Comparison of ENCODE assay signal across 8 cellular contexts in the genomic region with DNA sequence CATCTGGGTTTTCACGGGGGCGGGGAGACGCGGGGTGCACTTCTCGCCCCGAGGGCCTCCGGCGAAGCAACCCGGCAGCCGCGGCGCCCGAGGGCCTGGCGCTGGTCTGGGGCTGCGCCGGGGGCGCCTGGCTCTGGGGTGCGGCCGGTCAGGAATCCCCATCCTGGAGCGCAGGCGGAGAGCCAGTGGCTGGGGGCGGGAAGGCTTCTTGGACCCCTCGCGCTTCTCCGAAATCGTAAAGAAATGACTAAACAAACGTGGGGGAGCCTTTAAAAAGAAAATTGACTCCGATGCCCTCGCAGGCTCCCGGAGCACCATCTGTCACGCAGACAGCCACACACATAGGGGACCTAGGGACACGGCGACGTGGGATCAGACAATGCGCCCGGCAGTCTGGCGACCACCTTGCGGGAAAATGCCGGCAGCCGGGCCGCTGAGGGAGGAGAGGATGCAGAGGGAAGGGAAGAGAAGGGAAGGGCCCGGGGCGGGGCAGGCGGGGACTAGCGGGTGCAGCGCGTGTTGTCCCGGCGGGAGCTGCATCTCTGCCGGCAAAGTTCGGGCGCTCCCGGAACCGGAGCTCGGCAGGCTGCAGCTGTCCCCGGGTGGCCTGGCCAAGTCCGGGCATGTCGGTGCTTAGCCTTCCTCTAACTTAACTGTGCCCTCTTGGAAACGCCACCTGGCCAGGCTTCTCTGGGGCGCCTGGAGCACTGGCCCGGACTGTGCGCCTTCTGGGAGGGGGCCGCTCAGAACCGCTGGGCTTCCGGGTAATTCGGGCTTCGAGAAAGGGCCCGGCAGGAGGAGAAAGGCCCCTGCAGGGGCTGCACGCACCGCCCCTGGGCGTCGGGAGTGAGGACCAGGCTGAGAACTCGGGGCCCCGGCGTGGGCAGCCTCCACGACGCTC. TPM values are rescaled to one million over a fixed set of nuclear protein-coding genes. Genes with fewer than 3 reads are reported as not detected.
DNase-seq lines count a peak whose midpoint lies in the region; ATAC-seq and TF ChIP-seq lines count a peak whose summit lies in the region.

No MANE protein-coding gene starts in this region.

- TF ChIP-seq POLR2A in spleen (IDR thresholded peaks at IDR 0.05) = no peak

- peaks cover 71% of the 10 kb centered on the region for H3K27me3 ChIP-seq in CD4-positive, alpha-beta T cell (ENCODE audit: control insufficient read depth, insufficient read depth, low read length)
- H3K27me3 ChIP-seq in HUES48 (ENCODE audit: control insufficient read depth, insufficient read depth, low read length) (peaks cover 68% of the 10 kb centered on the region), spleen (replicated peaks in 1 of 7) (peaks cover 10 to 97% (median 64%) of the 10 kb centered on the region in 7 donors)

- peak overlapping the region; percentile 31 for H3K4me3 Mint-ChIP-seq in CD4-positive, alpha-beta T cell
- peak overlapping the region in 3 of 5 donors; percentile 14 to 52 (median 27) for H3K4me3 Mint-ChIP-seq in immature natural killer cell

- H3K36me3 ChIP-seq in HUES48 (ENCODE audit: control insufficient read depth, insufficient read depth, low read length) (no peaks in the 10 kb centered on the region), spleen (no peaks in the 10 kb centered on the region)

- no peak for TF ChIP-seq CTCF in CD4-positive, alpha-beta T cell (IDR thresholded peaks at IDR 0.05)
- TF ChIP-seq CTCF in astrocyte of the spinal cord (IDR thresholded peaks at IDR 0.05; ENCODE audit: low read depth, low read length) (no peak), spleen (IDR thresholded peaks at IDR 0.05 in 8 of 11, conservative IDR thresholded peaks at IDR 0.05 in 3 of 11) (no peak)

- intact Hi-C loops in CD4-positive, alpha-beta T cell (cut with DNase I, micrococcal nuclease) = no loop called here
- intact Hi-C loops in spleen (cut with DNase I; ENCODE audit: low total_unique reads) = no loop called here

- peaks cover 80% of the 10 kb centered on the region for H3K27me3 Mint-ChIP-seq in CD4-positive, alpha-beta T cell
- peaks cover 23 to 31% (median 30%) of the 10 kb centered on the region in 3 donors for H3K27me3 Mint-ChIP-seq in immature natural killer cell (ENCODE audit: low read depth in 3 of 3)

- no peaks in the 10 kb centered on the region for H3K9me3 ChIP-seq in CD4-positive, alpha-beta T cell (ENCODE audit: control insufficient read depth, low read length)
- H3K9me3 ChIP-seq in HUES48 (ENCODE audit: control insufficient read depth, insufficient read depth, low read length) (no peaks in the 10 kb centered on the region), spleen (peaks cover 0 to 1% (median 0%) of the 10 kb centered on the region in 8 donors)

- no peak for DNase-seq in CD4-positive, alpha-beta T cell
- DNase-seq in astrocyte of the spinal cord (ENCODE audit: low read depth, low spot score) (no peak), immature natural killer cell (no peak), spleen (no peak), foreskin melanocyte (no peak), A172 (ENCODE audit: low spot score) (no peak)

- H3K27ac ChIP-seq in CD4-positive, alpha-beta T cell (ENCODE audit: low read depth, low read length) = no peak overlapping the region
- peak overlapping the region; percentile 71 for H3K27ac ChIP-seq in HUES48 (ENCODE audit: low read depth, low read length)
- H3K27ac ChIP-seq in spleen = no peak overlapping the region

- H3K9ac ChIP-seq in HUES48 (ENCODE audit: low read depth, low read length) = peak overlapping the region; percentile 81

- WGBS in spleen, 5 donors = 1 to 3% (median 2%) methylated on average over 35 to 77 of the region's 77 CpGs

- no peak for ATAC-seq in CD4-positive, alpha-beta T cell (ENCODE audit: poor library complexity)
- no peak for ATAC-seq in HG03469 (IDR thresholded peaks at IDR 0.05; ENCODE audit: unreplicated experiment)

- H3K27ac Mint-ChIP-seq in CD4-positive, alpha-beta T cell = no peak overlapping the region
- H3K27ac Mint-ChIP-seq in immature natural killer cell = no peak overlapping the region

- peaks cover 10% of the 10 kb centered on the region for H3K4me1 Mint-ChIP-seq in CD4-positive, alpha-beta T cell (ENCODE audit: low read depth)
- peaks cover 0 to 4% of the 10 kb centered on the region in 2 donors for H3K4me1 Mint-ChIP-seq in immature natural killer cell

- H3K4me3 ChIP-seq in HUES48 (ENCODE audit: low read depth, low read length) (peak overlapping the region; percentile 81), astrocyte of the spinal cord (ENCODE audit: low read depth, low read length) (peak overlapping the region; percentile 4), spleen (peak overlapping the region in 7 of 8 donors; percentile 12 to 62 (median 26))

- POLR2A ChIA-PET in CD4-positive, alpha-beta T cell (lab: Charles Lee) = no interaction called here

- in situ Hi-C loops in astrocyte of the spinal cord (cut with HindIII; ENCODE audit: low sequenced_read_pairs) = no loop called here

- no peaks in the 10 kb centered on the region for H3K36me3 Mint-ChIP-seq in CD4-positive, alpha-beta T cell (ENCODE audit: low read depth)
- H3K36me3 Mint-ChIP-seq in immature natural killer cell = no peaks in the 10 kb centered on the region

- H3K4me1 ChIP-seq in HUES48 (ENCODE audit: control insufficient read depth, insufficient read depth, low read length) (peaks cover 14% of the 10 kb centered on the region; the same call in 1 of the 2 replicates), spleen (peaks cover 20 to 32% (median 24%) of the 10 kb centered on the region in 6 donors)

- H3K9me3 Mint-ChIP-seq in CD4-positive, alpha-beta T cell = no peaks in the 10 kb centered on the region
- H3K9me3 Mint-ChIP-seq in immature natural killer cell = peaks cover 0 to 1% (median 0%) of the 10 kb centered on the region in 6 donors

- CTCF ChIA-PET in CD4-positive, alpha-beta T cell (lab: Charles Lee) = no interaction called here

RNA-seq across cellular contexts. Expression of a gene that starts 1.9 kb away (rescaled TPM):
- total RNA-seq in CD4-positive, alpha-beta T cell = not detected
- polyA plus RNA-seq in immature natural killer cell = not detected
- not detected for total RNA-seq in spleen
- not detected for polyA plus RNA-seq in spleen
- total RNA-seq in A172 (2014; rRNA removed; shearing (Covaris generic)) = 0.07 TPM in 1 of 2 replicates, not detected in the other

Comparison
In these comparisons a context has a peak if more than half of its experiments do, and no peak if none do; other contexts are left out.
1. H3K4me3 ChIP-seq: peak in every context shown above with its lines; median percentile 81 in HUES48; 26 in spleen; 4 in astrocyte of the spinal cord.